ENCODE assay signal across 11 cellular contexts in the genomic region with DNA sequence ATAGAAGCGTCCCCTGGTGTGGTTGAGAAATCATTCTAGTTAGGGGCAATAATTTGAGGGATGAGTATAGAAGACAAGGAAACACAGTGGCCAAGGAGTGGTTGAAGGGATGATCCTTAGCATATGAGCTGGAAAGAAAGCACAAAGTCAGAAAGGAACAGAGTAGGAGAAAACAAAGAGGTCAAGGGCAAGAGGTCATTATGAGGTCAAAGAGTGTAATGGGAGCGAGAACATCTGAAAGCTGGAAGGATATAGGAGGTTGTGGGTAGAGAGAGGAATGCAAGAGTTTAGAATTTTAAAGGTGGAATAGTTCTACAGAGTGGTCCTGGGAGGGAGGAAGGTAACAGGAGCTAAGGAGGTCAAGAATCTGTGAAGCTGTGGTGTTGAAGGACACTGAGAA. TPM values are rescaled to one million over a fixed set of nuclear protein-coding genes. Genes with fewer than 3 reads are reported as not detected.
DNase-seq lines count a peak whose midpoint lies in the region; ATAC-seq and TF ChIP-seq lines count a peak whose summit lies in the region.
"Had no signal": no experiment of that assay in that cellular context is flagged by ENCODE, and none has a peak within 500 bp of the region (broad histone marks: within the 10 kb centered on the region; RNA-seq: fewer than 3 reads in every experiment).

No MANE protein-coding gene starts in this region.

- peaks cover 16% of the 10 kb centered on the region for H3K27me3 ChIP-seq in IMR-90 (ENCODE audit: control insufficient read depth, insufficient read depth, low read length)
- no peaks in the 10 kb centered on the region for H3K27me3 ChIP-seq in esophagus muscularis mucosa
- no peaks in the 10 kb centered on the region for H3K27me3 ChIP-seq in sigmoid colon
- no peaks in the 10 kb centered on the region for H3K27me3 ChIP-seq in vagina

- H3K27me3 Mint-ChIP-seq in immature natural killer cell (ENCODE audit: low read depth in 3 of 3) = peaks cover 0 to 2% (median 2%) of the 10 kb centered on the region in 3 donors

- TF ChIP-seq POLR2A in IMR-90 (IDR thresholded peaks at IDR 0.05; ENCODE audit: low read depth, low read length) (no peak), esophagus muscularis mucosa (IDR thresholded peaks at IDR 0.05; ENCODE audit: low read depth) (no peak), sigmoid colon (IDR thresholded peaks at IDR 0.05) (no peak), vagina (IDR thresholded peaks at IDR 0.05) (no peak)

- H2AK5ac ChIP-seq in IMR-90 (ENCODE audit: low read depth, low read length) = no peak overlapping the region

- CTCF ChIA-PET in IMR-90 (lab: Yijun Ruan, JAX) = no interaction called here

- H3K4ac ChIP-seq in IMR-90 (ENCODE audit: low read depth, low read length) = no peak overlapping the region

- dilution Hi-C loops in IMR-90 (cut with HindIII; ENCODE audit: low sequenced_read_pairs, unreplicated experiment) = no loop called here

- intact Hi-C loops in IMR-90 (cut with micrococcal nuclease) = no loop called here
- intact Hi-C loops in esophagus muscularis mucosa (cut with DNase I) = no loop called here
- intact Hi-C loops in sigmoid colon (cut with DNase I) = loop anchor here (2.0 kb wide), 1 partner anchor 35 kb away; the partner anchor contains the start of gene TPP1
- intact Hi-C loops in vagina (cut with DNase I) = loop anchor here (10.0 kb wide), 1 partner anchor 49 kb away; the partner anchor contains the start of genes ILK and RRP8

- H2BK5ac ChIP-seq in IMR-90 (ENCODE audit: low read depth, low read length, poor library complexity, severe bottlenecking) = no peak overlapping the region

- DNase-seq in IMR-90 (no peak), esophagus muscularis mucosa (ENCODE audit: extremely low spot score) (peak; percentile 39), sigmoid colon (no peak), vagina (ENCODE audit: extremely low spot score in 2 of 2) (no peak), immature natural killer cell (no peak), GM19240 (ENCODE audit: insufficient read length, low spot score) (no peak), DMS53 (lab: John Stamatoyannopoulos, UW) (no peak)
- DNase-seq: CD4-positive, CD25-positive, alpha-beta regulatory T cell; DMS79 had no signal

- no peak overlapping the region for H4K5ac ChIP-seq in IMR-90 (ENCODE audit: low read depth, low read length)

- no peaks in the 10 kb centered on the region for H3K9me3 ChIP-seq in IMR-90 (ENCODE audit: control insufficient read depth, insufficient read depth, low read length)
- no peaks in the 10 kb centered on the region for H3K9me3 ChIP-seq in esophagus muscularis mucosa
- H3K9me3 ChIP-seq in sigmoid colon = no peaks in the 10 kb centered on the region
- no peaks in the 10 kb centered on the region for H3K9me3 ChIP-seq in vagina
- H3K9me3 ChIP-seq: HAP-1 had no signal

- H2BK20ac ChIP-seq in IMR-90 (ENCODE audit: low read depth, low read length) = no peak overlapping the region

- H4K91ac ChIP-seq in IMR-90 (ENCODE audit: insufficient read depth, low read depth, low read length) = no peak overlapping the region

- H3K4me2 ChIP-seq in IMR-90 (ENCODE audit: low read depth, low read length) = no peak overlapping the region

- H3K36me3 Mint-ChIP-seq in immature natural killer cell = no peaks in the 10 kb centered on the region
- H3K36me3 Mint-ChIP-seq: CD4-positive, CD25-positive, alpha-beta regulatory T cell had no signal

- no peak overlapping the region for H3K18ac ChIP-seq in IMR-90 (ENCODE audit: low read depth, low read length)

- no peak overlapping the region for H3K14ac ChIP-seq in IMR-90 (replicated peaks; ENCODE audit: low read depth, low read length)

- H3K4me3 ChIP-seq in IMR-90 (ENCODE audit: insufficient read depth, low read depth, low read length) (no peak overlapping the region), esophagus muscularis mucosa (no peak overlapping the region), sigmoid colon (no peak overlapping the region), vagina (no peak overlapping the region)
- H3K4me3 ChIP-seq: GM12878, HAP-1 had no signal

- TF ChIP-seq RAD21 in IMR-90 (IDR thresholded peaks at IDR 0.05; ENCODE audit: low read length) = no peak

- no peak for ATAC-seq in IMR-90 (ENCODE audit: low read depth)
- ATAC-seq: GM12878 had no signal

- no peak overlapping the region for H4K8ac ChIP-seq in IMR-90 (ENCODE audit: low read depth in 2 of 2, low read length in 2 of 2)

- H3K27ac Mint-ChIP-seq in immature natural killer cell = no peak overlapping the region
- H3K27ac Mint-ChIP-seq: CD4-positive, CD25-positive, alpha-beta regulatory T cell had no signal

- H3K4me3 Mint-ChIP-seq in immature natural killer cell = no peak overlapping the region
- H3K4me3 Mint-ChIP-seq: CD4-positive, CD25-positive, alpha-beta regulatory T cell had no signal

- H4K20me1 ChIP-seq in IMR-90 (ENCODE audit: insufficient read depth, low read length) = 0 out of 2 replicates have a peak, but pooled peaks cover 3% of the 10 kb centered on the region

- no peaks in the 10 kb centered on the region for H3K36me3 ChIP-seq in IMR-90 (ENCODE audit: control insufficient read depth, insufficient read depth, low read length)
- H3K36me3 ChIP-seq in esophagus muscularis mucosa = no peaks in the 10 kb centered on the region
- no peaks in the 10 kb centered on the region for H3K36me3 ChIP-seq in sigmoid colon
- H3K36me3 ChIP-seq in vagina = no peaks in the 10 kb centered on the region
- H3K36me3 ChIP-seq: HAP-1 had no signal

- in situ Hi-C loops in IMR-90 (cut with MboI; ENCODE audit: low sequenced_read_pairs) = no loop called here

- POLR2A ChIA-PET in IMR-90 (lab: Charles Lee; ENCODE audit: unreplicated experiment) = no interaction called here

- TF ChIP-seq EP300 in esophagus muscularis mucosa (IDR thresholded peaks at IDR 0.05) (no peak), sigmoid colon (IDR thresholded peaks at IDR 0.05) (no peak)

- no peak overlapping the region for H3K9ac ChIP-seq in IMR-90 (ENCODE audit: low read depth, low read length)

- H2AK9ac ChIP-seq in IMR-90 (replicated peaks; ENCODE audit: low read depth, low read length, poor library complexity) = no peak overlapping the region

- 0 out of 2 replicates have a peak overlapping the region, but pooled peaks have one; percentile 60 for H3K23ac ChIP-seq in IMR-90 (ENCODE audit: low read depth, low read length)

- H3K4me1 ChIP-seq in IMR-90 (ENCODE audit: control insufficient read depth, insufficient read depth, low read length) = peaks cover 5% of the 10 kb centered on the region
- H3K4me1 ChIP-seq in esophagus muscularis mucosa = peaks cover 13 to 52% (median 29%) of the 10 kb centered on the region in 4 donors
- peaks cover 0 to 48% (median 31%) of the 10 kb centered on the region in 4 donors for H3K4me1 ChIP-seq in sigmoid colon
- H3K4me1 ChIP-seq in vagina = peaks cover 17% of the 10 kb centered on the region
- H3K4me1 ChIP-seq: HAP-1 had no signal

- H2BK15ac ChIP-seq in IMR-90 (ENCODE audit: low read depth, low read length) = no peak overlapping the region

- no TSS peak for BruUV-seq in IMR-90 (replicated peaks; lab: Mats Ljungman, UMichigan)

- H3K79me1 ChIP-seq in IMR-90 (ENCODE audit: low read depth in 1 of 2, low read length in 2 of 2) = peaks cover 3 to 21% of the 10 kb centered on the region in 2 experiments; a peak in 2 of 4 replicates

- H3K9me3 Mint-ChIP-seq in immature natural killer cell = no peaks in the 10 kb centered on the region

- H3K56ac ChIP-seq in IMR-90 (ENCODE audit: extremely low read depth, insufficient read depth, low read length) = no peak overlapping the region

- H3K27ac ChIP-seq in IMR-90 (ENCODE audit: insufficient read depth, low read length) = no peak overlapping the region
- H3K27ac ChIP-seq in esophagus muscularis mucosa (replicated peaks in 1 of 4) = peak overlapping the region in 2 of 4 donors; percentile 77 to 83
- peak overlapping the region in 3 of 4 donors; percentile 81 to 91 (median 88) for H3K27ac ChIP-seq in sigmoid colon
- peak overlapping the region; percentile 92 for H3K27ac ChIP-seq in vagina

- H3K9me1 ChIP-seq in IMR-90 (ENCODE audit: insufficient read depth, low read length) = peaks cover 17% of the 10 kb centered on the region

- H2BK120ac ChIP-seq in IMR-90 (ENCODE audit: low read depth, low read length) = no peak overlapping the region

- TF ChIP-seq CTCF in IMR-90 (conservative IDR thresholded peaks at IDR 0.05; ENCODE audit: low read depth, low read length) = no peak
- no peak for TF ChIP-seq CTCF in esophagus muscularis mucosa (IDR thresholded peaks at IDR 0.05)
- TF ChIP-seq CTCF in sigmoid colon (IDR thresholded peaks at IDR 0.05) = no peak
- TF ChIP-seq CTCF in vagina (IDR thresholded peaks at IDR 0.05) = no peak

- H2AFZ ChIP-seq in IMR-90 (replicated peaks; ENCODE audit: low read length, poor library complexity) = no peak overlapping the region

- peaks cover 0 to 3% of the 10 kb centered on the region in 2 donors for H3K4me1 Mint-ChIP-seq in immature natural killer cell

- WGBS in IMR-90 (ENCODE audit: extremely low coverage in 2 of 2, insufficient read length in 1 of 2), 2 experiments = 87% methylated on average over 2 of the region's 2 CpGs; no CpG with 5 or more reads in 1 of the 2 experiments
- WGBS in esophagus muscularis mucosa = 76% methylated on average over 2 of the region's 2 CpGs
- WGBS in sigmoid colon, 2 donors = 91% methylated on average over 2 of the region's 2 CpGs

RNA-seq across cellular contexts. Expression of gene DCHS1, which starts 2.0 kb away (rescaled TPM):
- total RNA-seq in IMR-90 (2012; rRNA removed) (1.4 and 1.7 TPM in 2 replicates), esophagus muscularis mucosa (10 to 100 TPM; 27.0 to 60.9 (median 34.0) TPM), sigmoid colon (10 to 100 TPM; 21.7 to 57.1 (median 32.2) TPM), vagina (28.7 TPM)
- polyA plus RNA-seq in IMR-90 (2012; rRNA removed) (3.3 and 3.8 TPM in 2 replicates), sigmoid colon (1 to 10 TPM in 1 of 3 donors, under 1 TPM in 2; under 0.01 to 6.3 (median 0.46) TPM), immature natural killer cell (under 1 TPM in 2 of 3 donors, not detected in 1; 0.10 to 0.11 TPM)
- polyA plus RNA-seq in IMR-90 (2012; cell fraction: cytosol; rRNA removed) = 2.0 and 3.8 TPM in 2 replicates
- polyA plus RNA-seq in IMR-90 (2012; cell fraction: nucleus; rRNA removed; ENCODE audit: low replicate concordance) = 6.7 and 13.0 TPM in 2 replicates

RNA-seq across cellular contexts. Expression of gene MRPL17, which starts 29.5 kb away (rescaled TPM):
- total RNA-seq in IMR-90 (2012; rRNA removed) = 65.8 and 70.3 TPM in 2 replicates
- 85.2 and 97.5 TPM in 2 replicates for polyA plus RNA-seq in IMR-90 (2012; rRNA removed)
- 62.0 and 80.4 TPM in 2 replicates for polyA plus RNA-seq in IMR-90 (2012; cell fraction: cytosol; rRNA removed)
- 19.4 and 28.9 TPM in 2 replicates for polyA plus RNA-seq in IMR-90 (2012; cell fraction: nucleus; rRNA removed; ENCODE audit: low replicate concordance)
- total RNA-seq in esophagus muscularis mucosa = 10 to 100 TPM; 13.3 to 22.9 (median 19.4) TPM
- 10 to 100 TPM; 18.3 to 97.5 (median 20.1) TPM for total RNA-seq in sigmoid colon
- 10 to 100 TPM; 23.4 to 51.1 (median 28.9) TPM for polyA plus RNA-seq in sigmoid colon
- 55.2 TPM for total RNA-seq in vagina
- polyA plus RNA-seq in immature natural killer cell = 10 to 100 TPM in 2 of 3 donors, 1 to 10 TPM in 1; 4.6 to 17.0 (median 13.7) TPM

RNA-seq across cellular contexts. Expression of gene TPP1, which starts 34.4 kb away (rescaled TPM):
- total RNA-seq in IMR-90 (2012; rRNA removed) (16.7 and 33.5 TPM in 2 replicates), esophagus muscularis mucosa (10 to 100 TPM; 44.4 to 71.5 (median 54.9) TPM), sigmoid colon (10 to 100 TPM; 39.8 to 58.8 (median 45.9) TPM), vagina (77.3 TPM)
- polyA plus RNA-seq in IMR-90 (2012; rRNA removed) (66.2 and 108 TPM in 2 replicates), sigmoid colon (10 to 100 TPM; 13.2 to 60.3 (median 55.5) TPM), immature natural killer cell (100 to 1,000 TPM; 110 to 225 (median 167) TPM)
- polyA plus RNA-seq in IMR-90 (2012; cell fraction: cytosol; rRNA removed) = 41.8 and 75.0 TPM in 2 replicates
- polyA plus RNA-seq in IMR-90 (2012; cell fraction: nucleus; rRNA removed; ENCODE audit: low replicate concordance) = 76.6 and 101 TPM in 2 replicates

RNA-seq across cellular contexts. Expression of gene TAF10, which starts 41.6 kb away (rescaled TPM):
- total RNA-seq in IMR-90 (2012; rRNA removed) (18.6 and 24.4 TPM in 2 replicates), esophagus muscularis mucosa (10 to 100 TPM; 24.2 to 51.1 (median 43.4) TPM), sigmoid colon (10 to 100 TPM; 33.2 to 60.0 (median 49.0) TPM), vagina (48.1 TPM)
- polyA plus RNA-seq in IMR-90 (2012; rRNA removed) (132 and 180 TPM in 2 replicates), sigmoid colon (100 to 1,000 TPM in 2 of 3 donors, 10 to 100 TPM in 1; 67.6 to 148 (median 129) TPM), immature natural killer cell (100 to 1,000 TPM; 329 to 365 (median 334) TPM)
- polyA plus RNA-seq in IMR-90 (2012; cell fraction: cytosol; rRNA removed) = 73.3 and 76.1 TPM in 2 replicates
- 71.9 and 78.4 TPM in 2 replicates for polyA plus RNA-seq in IMR-90 (2012; cell fraction: nucleus; rRNA removed; ENCODE audit: low replicate concordance)

RNA-seq across cellular contexts. Expression of gene ILK, which starts 50.1 kb away (rescaled TPM):
- total RNA-seq in IMR-90 (2012; rRNA removed) (272 and 339 TPM in 2 replicates), esophagus muscularis mucosa (100 to 1,000 TPM; 481 to 652 (median 606) TPM), sigmoid colon (100 to 1,000 TPM; 450 to 607 (median 548) TPM), vagina (149 TPM)
- polyA plus RNA-seq in IMR-90 (2012; rRNA removed) (367 and 389 TPM in 2 replicates), sigmoid colon (100 to 1,000 TPM in 2 of 3 donors, 10 to 100 TPM in 1; 93.7 to 117 (median 100) TPM), immature natural killer cell (100 to 1,000 TPM; 155 to 297 (median 193) TPM)
- polyA plus RNA-seq in IMR-90 (2012; cell fraction: cytosol; rRNA removed) = 266 and 365 TPM in 2 replicates
- polyA plus RNA-seq in IMR-90 (2012; cell fraction: nucleus; rRNA removed; ENCODE audit: low replicate concordance) = 346 and 590 TPM in 2 replicates

Comparison
In these comparisons a context has a peak if more than half of its experiments do, and no peak if none do; other contexts are left out.
1. intact Hi-C loops: an anchor here in sigmoid colon (2.0 kb wide) and vagina (10.0 kb wide); none called in IMR-90 and esophagus muscularis mucosa.